Comparison of ENCODE assay signal across 9 cellular contexts in the genomic region with DNA sequence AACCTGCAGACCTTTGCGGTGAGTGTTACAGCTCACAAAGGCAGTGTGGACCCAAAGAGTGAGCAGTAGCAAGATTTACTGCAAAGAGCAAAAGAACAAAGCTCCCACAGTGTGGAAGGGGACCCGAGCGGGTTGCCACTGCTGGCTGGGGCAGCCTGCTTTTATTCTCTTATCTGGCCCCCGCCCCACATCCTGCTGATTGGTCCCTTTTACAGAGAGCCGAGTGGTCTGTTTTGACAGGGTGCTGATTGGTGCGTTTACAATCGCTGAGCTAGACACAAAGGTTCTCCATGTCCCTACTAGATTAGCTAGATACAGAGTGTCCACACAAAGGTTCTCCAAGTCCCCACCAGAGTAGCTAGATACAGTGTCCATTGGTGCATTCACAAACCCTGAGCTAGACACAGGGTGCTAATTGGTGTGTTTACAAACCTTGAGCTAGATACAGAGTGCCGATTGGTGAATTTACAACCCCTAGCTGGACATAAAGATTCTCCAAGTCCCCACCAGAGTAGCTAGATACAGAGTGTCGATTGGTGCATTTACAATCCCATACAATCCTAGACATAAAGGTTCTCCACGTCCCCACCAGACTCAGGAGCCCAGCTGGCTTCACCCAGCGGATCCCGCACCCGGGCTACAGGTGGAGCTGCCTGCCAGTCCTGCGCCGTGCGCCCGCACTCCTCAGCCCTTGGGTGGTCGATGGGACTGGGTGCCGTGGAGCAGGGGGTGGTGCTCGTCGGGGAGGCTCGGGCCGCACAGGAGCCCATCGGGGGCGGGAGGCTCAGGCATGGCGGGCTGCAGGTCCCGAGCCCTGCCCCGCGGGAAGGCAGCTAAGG. TPM values are rescaled to one million over a fixed set of nuclear protein-coding genes. Genes with fewer than 3 reads are reported as not detected.
DNase-seq lines count a peak whose midpoint lies in the region; FAIRE-seq and TF ChIP-seq lines count a peak whose summit lies in the region.
"Not testable (repeated sequence)": the region's sequence is repeated elsewhere in the genome, so short reads cannot be mapped to it uniquely, and the experiment has no call there.
"Had no signal": no experiment of that assay in that cellular context is flagged by ENCODE, and none has a peak within 500 bp of the region (broad histone marks: within the 10 kb centered on the region; RNA-seq: fewer than 3 reads in every experiment).

No MANE protein-coding gene starts in this region.

- peaks cover 14% of the 10 kb centered on the region for H3K36me3 ChIP-seq in BE2C
- H3K36me3 ChIP-seq in astrocyte (ENCODE audit: insufficient read depth, low read length): not testable (repeated sequence)

- H3K4me1 Mint-ChIP-seq in astrocyte (ENCODE audit: low read depth, unreplicated experiment); glutamatergic neuron (ENCODE audit: low read depth, unreplicated experiment): not testable (repeated sequence)
- H3K4me1 Mint-ChIP-seq in neural crest cell: peaks cover 18% of the 10 kb centered on the region

- not testable (repeated sequence) for H3K27ac Mint-ChIP-seq in astrocyte (ENCODE audit: unreplicated experiment); neural crest cell (ENCODE audit: unreplicated experiment)
- H3K27ac Mint-ChIP-seq in glutamatergic neuron (ENCODE audit: unreplicated experiment): peak overlapping the region; percentile 28

- not testable (repeated sequence) for H3K27me3 ChIP-seq in BE2C; astrocyte (ENCODE audit: insufficient read depth, low read length)

- H3K9ac ChIP-seq in astrocyte (ENCODE audit: low read length): not testable (repeated sequence)

- not testable (repeated sequence) for H3K4me2 ChIP-seq in astrocyte (ENCODE audit: low read length)

- H4K20me1 ChIP-seq in astrocyte (ENCODE audit: insufficient read depth, low read length): not testable (repeated sequence)

- H3K4me1 ChIP-seq in BE2C; astrocyte (ENCODE audit: insufficient read depth, low read length): not testable (repeated sequence)

- not testable (repeated sequence) for H3K27ac ChIP-seq in astrocyte (ENCODE audit: low read depth, low read length)

- not testable (repeated sequence) for H3K4me3 ChIP-seq in BE2C (ENCODE audit: low read depth, low read length); astrocyte (ENCODE audit: insufficient read depth, low read depth, low read length)

- DNase-seq in BE2C: peak; percentile 28
- peak; percentile 88 for DNase-seq in NCI-H146 (lab: John Stamatoyannopoulos, UW)
- DNase-seq in SK-N-DZ (ENCODE audit: low spot score): peak; percentile 75
- DNase-seq in astrocyte (ENCODE audit: low read depth); glutamatergic neuron; neural crest cell (ENCODE audit: low read depth, low spot score): not testable (repeated sequence)

- H3K79me2 ChIP-seq in astrocyte (ENCODE audit: insufficient read depth, low read length): not testable (repeated sequence)

- H3K9me3 Mint-ChIP-seq in astrocyte (ENCODE audit: unreplicated experiment) (peaks cover 11% of the 10 kb centered on the region), glutamatergic neuron (ENCODE audit: unreplicated experiment) (peaks cover 14% of the 10 kb centered on the region)
- H3K9me3 Mint-ChIP-seq in neural crest cell: not testable (repeated sequence)

- H3K36me3 Mint-ChIP-seq in astrocyte (ENCODE audit: low read depth, unreplicated experiment): peaks cover 15% of the 10 kb centered on the region
- H3K36me3 Mint-ChIP-seq in glutamatergic neuron (ENCODE audit: unreplicated experiment); neural crest cell (ENCODE audit: low read depth): not testable (repeated sequence)

- FAIRE-seq in astrocyte (lab: Jason Lieb, UNC): not testable (repeated sequence)

- H3K27me3 Mint-ChIP-seq in astrocyte (ENCODE audit: low read depth, unreplicated experiment); glutamatergic neuron (ENCODE audit: unreplicated experiment): not testable (repeated sequence)
- peaks cover 27% of the 10 kb centered on the region for H3K27me3 Mint-ChIP-seq in neural crest cell (ENCODE audit: low read depth)

- H2AFZ ChIP-seq in astrocyte (ENCODE audit: low read depth, low read length): not testable (repeated sequence)

- H3K4me3 Mint-ChIP-seq in astrocyte (ENCODE audit: unreplicated experiment) (peak overlapping the region; percentile 8), neural crest cell (peak overlapping the region; percentile 60)
- not testable (repeated sequence) for H3K4me3 Mint-ChIP-seq in glutamatergic neuron (ENCODE audit: unreplicated experiment)

- not testable (repeated sequence) for TF ChIP-seq CTCF in BE2C (IDR thresholded peaks at IDR 0.05; ENCODE audit: low read depth, low read length); astrocyte (IDR thresholded peaks at IDR 0.05; ENCODE audit: insufficient read depth, low read depth, low read length); glutamatergic neuron (IDR thresholded peaks at IDR 0.05; ENCODE audit: partially characterized antibody, unreplicated experiment); neural crest cell (conservative IDR thresholded peaks at IDR 0.05)

- H3K9me3 ChIP-seq in BE2C: not testable (repeated sequence)
- H3K9me3 ChIP-seq in astrocyte (ENCODE audit: insufficient read depth, low read depth, low read length): peaks cover 11% of the 10 kb centered on the region

RNA-seq across cellular contexts. Expression of a gene that starts 1.7 kb away (rescaled TPM):
- 97.6 TPM for polyA plus RNA-seq in BE2C (2012; ENCODE audit: insufficient read depth, insufficient read length, low read depth)
- 130 and 167 TPM in 2 replicates for polyA plus RNA-seq in SK-N-DZ (2014; cell fraction: cytosol; rRNA removed)
- polyA plus RNA-seq in SK-N-DZ (2014; cell fraction: nucleus; rRNA removed): 102 and 106 TPM in 2 replicates
- total RNA-seq in astrocyte (30.0 and 33.1 TPM in 2 replicates), glutamatergic neuron (ENCODE audit: unreplicated experiment) (27.5 TPM), neural crest cell (91.4 and 92.7 TPM in 2 replicates)

RNA-seq across cellular contexts. Expression of a gene that starts 19.5 kb away (rescaled TPM):
- not detected for polyA plus RNA-seq in BE2C (2012; ENCODE audit: insufficient read depth, insufficient read length, low read depth)
- polyA plus RNA-seq in SK-N-DZ (2014; cell fraction: cytosol; rRNA removed): not detected in 2 replicates
- 0.07 TPM in 1 of 2 replicates, not detected in the other for polyA plus RNA-seq in SK-N-DZ (2014; cell fraction: nucleus; rRNA removed)
- total RNA-seq in astrocyte: 0.20 and 0.50 TPM in 2 replicates
- 0.78 TPM for total RNA-seq in glutamatergic neuron (ENCODE audit: unreplicated experiment)
- total RNA-seq in neural crest cell: 0.14 and 0.63 TPM in 2 replicates
- total RNA-seq: Caco-2; CD4-positive, CD25-positive, alpha-beta regulatory T cell; CD8-positive, alpha-beta T cell had no signal
- polyA plus RNA-seq: CD4-positive, CD25-positive, alpha-beta regulatory T cell had no signal

RNA-seq across cellular contexts. Expression of a gene that starts 26.4 kb away (rescaled TPM):
- polyA plus RNA-seq in BE2C (2012; ENCODE audit: insufficient read depth, insufficient read length, low read depth): 8.1 TPM
- 10.7 and 11.0 TPM in 2 replicates for polyA plus RNA-seq in SK-N-DZ (2014; cell fraction: cytosol; rRNA removed)
- 6.0 and 7.4 TPM in 2 replicates for polyA plus RNA-seq in SK-N-DZ (2014; cell fraction: nucleus; rRNA removed)
- 3.9 and 4.6 TPM in 2 replicates for total RNA-seq in astrocyte
- 7.7 TPM for total RNA-seq in glutamatergic neuron (ENCODE audit: unreplicated experiment)
- 13.3 and 13.6 TPM in 2 replicates for total RNA-seq in neural crest cell

RNA-seq across cellular contexts. Expression of a gene that starts 39.9 kb away (rescaled TPM):
- polyA plus RNA-seq in BE2C (2012; ENCODE audit: insufficient read depth, insufficient read length, low read depth): 35.4 TPM
- 57.4 and 62.3 TPM in 2 replicates for polyA plus RNA-seq in SK-N-DZ (2014; cell fraction: cytosol; rRNA removed)
- 88.9 and 107 TPM in 2 replicates for polyA plus RNA-seq in SK-N-DZ (2014; cell fraction: nucleus; rRNA removed)
- total RNA-seq in astrocyte (57.4 and 60.0 TPM in 2 replicates), glutamatergic neuron (ENCODE audit: unreplicated experiment) (72.0 TPM), neural crest cell (66.8 and 68.9 TPM in 2 replicates)
